In the genomic region with DNA sequence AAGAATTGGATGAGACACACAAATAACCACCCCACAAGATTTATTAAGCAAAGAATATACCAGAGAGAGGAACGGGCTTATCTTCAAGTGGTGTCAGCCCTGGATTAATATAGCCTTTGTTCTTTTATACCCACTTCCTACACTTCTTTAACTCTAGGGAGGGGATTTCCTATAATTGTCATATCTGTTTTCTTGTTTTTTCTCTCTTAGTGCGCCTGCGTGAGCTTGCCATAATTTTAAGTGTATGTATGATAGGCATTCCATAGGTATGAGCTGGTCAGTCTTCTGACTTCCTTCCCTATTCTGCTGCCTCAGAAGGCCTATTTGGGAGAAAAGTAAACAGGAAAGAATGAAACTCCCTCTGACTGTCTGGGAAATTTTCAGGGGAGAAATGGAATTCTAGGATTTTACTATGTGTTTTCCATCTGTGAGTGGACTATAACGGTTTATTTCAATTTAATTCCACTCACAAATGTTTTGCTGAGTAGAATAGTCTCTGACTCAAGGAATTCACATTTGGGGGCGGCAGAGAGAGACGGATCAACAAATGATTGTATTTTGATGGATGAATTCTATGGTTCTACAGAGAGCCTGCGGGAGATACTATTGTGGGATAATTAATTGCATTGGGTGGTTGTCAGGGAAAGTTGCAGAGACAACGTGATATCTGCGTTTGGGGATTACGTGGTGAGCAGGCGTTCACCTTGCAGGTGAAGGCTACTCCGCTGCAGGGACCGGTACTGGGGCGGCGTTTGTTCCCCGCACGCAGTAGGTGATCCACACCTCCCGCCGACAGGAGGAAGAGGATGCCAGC, we compare ENCODE assay signal across 8 cellular contexts. TPM values are rescaled to one million over a fixed set of nuclear protein-coding genes. Genes with fewer than 3 reads are reported as not detected.
DNase-seq lines count a peak whose midpoint lies in the region; ATAC-seq, FAIRE-seq and TF ChIP-seq lines count a peak whose summit lies in the region.

No MANE protein-coding gene starts in this region.

- TF ChIP-seq POLR2A in GM18951 (IDR thresholded peaks at IDR 0.05; ENCODE audit: extremely low read depth, insufficient read depth, insufficient read length) = peak; percentile 26
- peak; percentile 33; the same call in 1 of the 2 replicates for TF ChIP-seq POLR2A in IMR-90 (IDR thresholded peaks at IDR 0.05; ENCODE audit: low read depth, low read length)
- no peak for TF ChIP-seq POLR2A in tibial nerve (IDR thresholded peaks at IDR 0.05)

- CTCF ChIA-PET in IMR-90 (lab: Yijun Ruan, JAX) = interaction anchor here (0.6 to 2.4 kb wide), 11 partner anchors 9 to 610 kb away, joined by 3 to 11 read pairs (median 3); no protein-coding TSS in a partner anchor
- CTCF ChIA-PET in naive thymus-derived CD4-positive, alpha-beta T cell (lab: Charles Lee) = interaction anchor here (0.6 to 1.8 kb wide), 14 partner anchors 7 to 1032 kb away, joined by 3 to 7 read pairs (median 3); a partner anchor contains a TSS

- peak overlapping the region; percentile 91 for H2AK5ac ChIP-seq in IMR-90 (ENCODE audit: low read depth, low read length)

- H3K9me1 ChIP-seq in IMR-90 (ENCODE audit: insufficient read depth, low read length) = no peaks in the 10 kb centered on the region

- BruUV-seq in IMR-90 (replicated peaks; lab: Mats Ljungman, UMichigan) = no TSS peak

- peak overlapping the region; percentile 99 for H3K4ac ChIP-seq in IMR-90 (ENCODE audit: low read depth, low read length)

- no peak for TF ChIP-seq EP300 in tibial nerve (IDR thresholded peaks at IDR 0.05)

- H3K36me3 Mint-ChIP-seq in naive thymus-derived CD4-positive, alpha-beta T cell = peaks cover 0 to 26% (median 13%) of the 10 kb centered on the region in 5 donors

- H3K9me3 ChIP-seq in IMR-90 (ENCODE audit: control insufficient read depth, insufficient read depth, low read length) = no peaks in the 10 kb centered on the region
- H3K9me3 ChIP-seq in naive thymus-derived CD4-positive, alpha-beta T cell (ENCODE audit: control insufficient read depth in 2 of 3, low read length in 3 of 3) = no peaks in the 10 kb centered on the region
- no peaks in the 10 kb centered on the region for H3K9me3 ChIP-seq in tibial nerve

- peak overlapping the region; percentile 97 for H4K91ac ChIP-seq in IMR-90 (ENCODE audit: insufficient read depth, low read depth, low read length)

- dilution Hi-C loops in IMR-90 (cut with HindIII; ENCODE audit: low sequenced_read_pairs, unreplicated experiment) = no loop called here

- peak overlapping the region; percentile 98 for H3K14ac ChIP-seq in IMR-90 (replicated peaks; ENCODE audit: low read depth, low read length)

- peaks cover 6% of the 10 kb centered on the region for H3K4me1 ChIP-seq in IMR-90 (ENCODE audit: control insufficient read depth, insufficient read depth, low read length)
- H3K4me1 ChIP-seq in naive thymus-derived CD4-positive, alpha-beta T cell (ENCODE audit: control insufficient read depth in 2 of 2, insufficient read depth in 2 of 2, low read length in 2 of 2) = peaks cover 14 to 15% of the 10 kb centered on the region in 2 donors
- H3K4me1 ChIP-seq in tibial nerve = peaks cover 0 to 26% (median 10%) of the 10 kb centered on the region in 4 donors

- peak overlapping the region; percentile 99 for H3K23ac ChIP-seq in IMR-90 (ENCODE audit: low read depth, low read length)

- H4K5ac ChIP-seq in IMR-90 (ENCODE audit: low read depth, low read length) = peak overlapping the region; percentile 92

- FAIRE-seq in endometrium (lab: Jason Lieb, UNC) = peak; percentile 45

- no peak for TF ChIP-seq RAD21 in IMR-90 (IDR thresholded peaks at IDR 0.05; ENCODE audit: low read length)

- peaks cover 0 to 21% (median 1%) of the 10 kb centered on the region in 11 donors for H3K9me3 Mint-ChIP-seq in naive thymus-derived CD4-positive, alpha-beta T cell

- H4K8ac ChIP-seq in IMR-90 (ENCODE audit: low read depth in 2 of 2, low read length in 2 of 2) = peak overlapping the region; percentile 91 to 98

- H4K20me1 ChIP-seq in IMR-90 (ENCODE audit: insufficient read depth, low read length) = 0 out of 2 replicates have a peak, but pooled peaks cover 3% of the 10 kb centered on the region

- peaks cover 30 to 69% (median 51%) of the 10 kb centered on the region in 7 donors for H3K4me1 Mint-ChIP-seq in naive thymus-derived CD4-positive, alpha-beta T cell

- H3K27me3 ChIP-seq in IMR-90 (ENCODE audit: control insufficient read depth, insufficient read depth, low read length) (no peaks in the 10 kb centered on the region), tibial nerve (no peaks in the 10 kb centered on the region)
- no peaks in the 10 kb centered on the region for H3K27me3 ChIP-seq in naive thymus-derived CD4-positive, alpha-beta T cell (ENCODE audit: control insufficient read depth in 2 of 2, insufficient read depth in 2 of 2, low read length in 2 of 2)

- intact Hi-C loops in IMR-90 (cut with micrococcal nuclease) = loop anchor here (1.0 to 2.0 kb wide), 7 partner anchors 15 to 888 kb away; a partner anchor contains a TSS
- intact Hi-C loops in naive thymus-derived CD4-positive, alpha-beta T cell (cut with micrococcal nuclease) = loop anchor here (1.0 to 10.0 kb wide), 25 partner anchors 41 to 1886 kb away; a partner anchor contains a TSS

- no peak for TF ChIP-seq CTCF in IMR-90 (conservative IDR thresholded peaks at IDR 0.05; ENCODE audit: low read depth, low read length)
- no peak for TF ChIP-seq CTCF in tibial nerve (IDR thresholded peaks at IDR 0.05)

- ATAC-seq in IMR-90 (ENCODE audit: low read depth) = peak; percentile 54
- ATAC-seq in activated CD4-positive, CD25-positive, alpha-beta regulatory T cell treated with anti-CD3 and anti-CD28 coated beads, Interleukin-2, amount 50 U/mL, for 24 hours = peak; percentile 49 to 55
- ATAC-seq in naive thymus-derived CD4-positive, alpha-beta T cell = peak; percentile 67
- no peak for ATAC-seq in HG03025 (IDR thresholded peaks at IDR 0.05; ENCODE audit: low FRiP score, unreplicated experiment)

- H3K36me3 ChIP-seq in IMR-90 (ENCODE audit: control insufficient read depth, insufficient read depth, low read length) = no peaks in the 10 kb centered on the region; the same call in 1 of the 2 replicates
- peaks cover 0 to 15% (median 2%) of the 10 kb centered on the region in 3 experiments for H3K36me3 ChIP-seq in naive thymus-derived CD4-positive, alpha-beta T cell (ENCODE audit: control insufficient read depth in 2 of 3, insufficient read depth in 3 of 3, low read length in 3 of 3)
- peaks cover 0 to 3% (median 0%) of the 10 kb centered on the region in 3 donors for H3K36me3 ChIP-seq in tibial nerve

- peak; percentile 69 for DNase-seq in AG08396 (ENCODE audit: low spot score)
- peak; percentile 98 for DNase-seq in IMR-90
- peak in 7 of 9 donors; percentile 59 to 83 (median 74) for DNase-seq in naive thymus-derived CD4-positive, alpha-beta T cell
- DNase-seq in tibial nerve (ENCODE audit: low spot score in 2 of 2) = peak in 1 of 2 donors; percentile 11

- POLR2A ChIA-PET in IMR-90 (lab: Charles Lee; ENCODE audit: unreplicated experiment) = interaction anchor here (1.1 kb wide), 1 partner anchor 82 kb away, joined by 5 read pairs; no protein-coding TSS in a partner anchor
- POLR2A ChIA-PET in naive thymus-derived CD4-positive, alpha-beta T cell (lab: Charles Lee) = interaction anchor here (0.8 to 3.0 kb wide), 21 partner anchors 11 to 1030 kb away, joined by 3 to 24 read pairs (median 4); a partner anchor contains a TSS

- H3K9ac ChIP-seq in IMR-90 (ENCODE audit: low read depth, low read length) = peak overlapping the region; percentile 86

- 0% methylated on average over 10 of the region's 19 CpGs; no CpG with 5 or more reads in 1 of the 2 experiments for WGBS in IMR-90 (ENCODE audit: extremely low coverage in 2 of 2, insufficient read length in 1 of 2), 2 experiments
- 1% methylated on average over 18 to 19 of the region's 19 CpGs for WGBS in tibial nerve, 2 donors

- peak overlapping the region; percentile 98 for H2AFZ ChIP-seq in IMR-90 (replicated peaks; ENCODE audit: low read length, poor library complexity)

- peaks cover 11 to 29% of the 10 kb centered on the region in 2 experiments for H3K79me1 ChIP-seq in IMR-90 (ENCODE audit: low read depth in 1 of 2, low read length in 2 of 2)

- H3K27me3 Mint-ChIP-seq in naive thymus-derived CD4-positive, alpha-beta T cell = no peaks in the 10 kb centered on the region

- H2BK20ac ChIP-seq in IMR-90 (ENCODE audit: low read depth, low read length) = peak overlapping the region; percentile 91

- H3K18ac ChIP-seq in IMR-90 (ENCODE audit: low read depth, low read length) = peak overlapping the region; percentile 90

- peak overlapping the region; percentile 96 for H3K4me2 ChIP-seq in IMR-90 (ENCODE audit: low read depth, low read length)

- peak overlapping the region; percentile 88 to 98 (median 92) for H3K27ac Mint-ChIP-seq in naive thymus-derived CD4-positive, alpha-beta T cell

- H3K56ac ChIP-seq in IMR-90 (ENCODE audit: extremely low read depth, insufficient read depth, low read length) = peak overlapping the region; percentile 96

- H2AK9ac ChIP-seq in IMR-90 (replicated peaks; ENCODE audit: low read depth, low read length, poor library complexity) = peak overlapping the region; percentile 98

- in situ Hi-C loops in GM18951 (cut with MboI; ENCODE audit: low sequenced_read_pairs, unreplicated experiment) (no loop called here), IMR-90 (cut with MboI; ENCODE audit: low sequenced_read_pairs) (no loop called here)

- H2BK5ac ChIP-seq in IMR-90 (ENCODE audit: low read depth, low read length, poor library complexity, severe bottlenecking) = peak overlapping the region; percentile 96

- H3K4me3 ChIP-seq in IMR-90 (ENCODE audit: insufficient read depth, low read depth, low read length) = peak overlapping the region; percentile 79
- H3K4me3 ChIP-seq in naive thymus-derived CD4-positive, alpha-beta T cell (ENCODE audit: low read length) = peak overlapping the region; percentile 88
- H3K4me3 ChIP-seq in tibial nerve = peak overlapping the region; percentile 59 to 89 (median 78)

- H3K4me3 Mint-ChIP-seq in naive thymus-derived CD4-positive, alpha-beta T cell = peak overlapping the region; percentile 86 to 96 (median 92)

- peak overlapping the region; percentile 99 for H3K27ac ChIP-seq in IMR-90 (ENCODE audit: insufficient read depth, low read length)
- H3K27ac ChIP-seq in naive thymus-derived CD4-positive, alpha-beta T cell (ENCODE audit: low read depth, low read length) = peak overlapping the region; percentile 71
- peak overlapping the region; percentile 73 to 92 (median 88) for H3K27ac ChIP-seq in tibial nerve

- peak overlapping the region; percentile 99 for H2BK120ac ChIP-seq in IMR-90 (ENCODE audit: low read depth, low read length)

- H2BK15ac ChIP-seq in IMR-90 (ENCODE audit: low read depth, low read length) = peak overlapping the region; percentile 99; the same call in 2 of the 3 replicates

RNA-seq across cellular contexts. Expression of a gene that starts 0.6 kb away (rescaled TPM):
- 3.2 and 6.4 TPM in 2 replicates for total RNA-seq in IMR-90 (2012; rRNA removed)
- polyA plus RNA-seq in IMR-90 (2012; rRNA removed) = 2.2 and 2.7 TPM in 2 replicates
- 0.20 and 0.40 TPM in 2 replicates for polyA plus RNA-seq in IMR-90 (2012; cell fraction: cytosol; rRNA removed)
- 1.1 and 4.1 TPM in 2 replicates for polyA plus RNA-seq in IMR-90 (2012; cell fraction: nucleus; rRNA removed; ENCODE audit: low replicate concordance)
- total RNA-seq in naive thymus-derived CD4-positive, alpha-beta T cell = 10 to 100 TPM; 20.6 to 38.8 (median 24.6) TPM
- 10 to 100 TPM in 1 of 2 donors, 1 to 10 TPM in 1; 8.9 to 15.5 TPM for polyA plus RNA-seq in naive thymus-derived CD4-positive, alpha-beta T cell
- total RNA-seq in tibial nerve = 1 to 10 TPM; 3.5 to 9.6 (median 8.9) TPM

Comparison
In these comparisons a context has a peak if more than half of its experiments do, and no peak if none do; other contexts are left out.
1. POLR2A ChIP-seq: peak in GM18951 (single experiment) and IMR-90 (single experiment); none in tibial nerve (0 of 2).
2. Peak in every context shown above with its lines, with median percentiles within 50 percentile points of each other: H3K27ac ChIP-seq and H3K4me3 ChIP-seq.